8 cellular contexts compared by ENCODE assay signal in genomic region chr11:73335204-73335923, GRCh38. TPM values are rescaled to one million over a fixed set of nuclear protein-coding genes. Genes with fewer than 3 reads are reported as not detected.
A peak's percentile ranks its signal among the peaks of the same experiment; 100 is the strongest.
DNase-seq lines count a peak whose midpoint lies in the region; ATAC-seq and TF ChIP-seq lines count a peak whose summit lies in the region.

No MANE protein-coding gene starts in this region.

- ATAC-seq in T-helper 17 cell (peak; percentile 86), left ventricle myocardium superior (peak; percentile 69), sciatic nerve (peak; percentile 70), GM21717 (IDR thresholded peaks at IDR 0.05; ENCODE audit: unreplicated experiment) (no peak), HG03571 (IDR thresholded peaks at IDR 0.05; ENCODE audit: unreplicated experiment) (no peak)

- H3K27me3 Mint-ChIP-seq in T-helper 17 cell: peaks cover 5% of the 10 kb centered on the region

- H3K36me3 Mint-ChIP-seq in T-helper 17 cell (ENCODE audit: low read depth): no peaks in the 10 kb centered on the region

- no peaks in the 10 kb centered on the region for H3K9me3 ChIP-seq in T-helper 17 cell (ENCODE audit: control insufficient read depth, low read length, poor library complexity, severe bottlenecking)

- no peak overlapping the region for H3K4me3 Mint-ChIP-seq in T-helper 17 cell

- no peak overlapping the region for H3K27ac Mint-ChIP-seq in T-helper 17 cell

- TF ChIP-seq CTCF in GM10266 (IDR thresholded peaks at IDR 0.05; ENCODE audit: control insufficient read depth, insufficient read depth, low read depth, missing control alignments): peak; percentile 96

- no peaks in the 10 kb centered on the region for H3K4me1 Mint-ChIP-seq in T-helper 17 cell

- DNase-seq in GM10266 (ENCODE audit: extremely low spot score) (peak; percentile 85), NCI-H146 treated with DMSO at 0.1 percent for 48 hours (lab: John Stamatoyannopoulos, UW; ENCODE audit: unreplicated experiment) (peak; percentile 27), T-helper 17 cell (peak; percentile 66 to 78 (median 69)), amniotic epithelial cell (ENCODE audit: low read depth) (peak; percentile 68), left ventricle myocardium superior (peak; percentile 89), sciatic nerve (ENCODE audit: low spot score) (peak; percentile 94)

- intact Hi-C loops in left ventricle myocardium superior (cut with micrococcal nuclease): loop anchor here (5.0 kb wide), 1 partner anchor 33 kb away; no protein-coding TSS in a partner anchor
- intact Hi-C loops in sciatic nerve (cut with DNase I): loop anchor here (2.0 kb wide), 1 partner anchor 29 kb away; no protein-coding TSS in a partner anchor

RNA-seq across cellular contexts. Expression of gene ARHGEF17, which starts 27.3 kb away (rescaled TPM):
- total RNA-seq in T-helper 17 cell (under 1 TPM in 1 of 2 donors, not detected in 1; 0.17 TPM), left ventricle myocardium superior (52.0 TPM), sciatic nerve (110 TPM)

RNA-seq across cellular contexts. Expression of gene RELT, which starts 40.8 kb away (rescaled TPM):
- total RNA-seq in T-helper 17 cell (100 to 1,000 TPM; 139 to 169 TPM), left ventricle myocardium superior (1.8 TPM), sciatic nerve (9.4 TPM)

Comparison
In these comparisons a context has a peak if more than half of its experiments do, and no peak if none do; other contexts are left out.
1. DNase-seq: peak in every context shown above with its lines; median percentile 94 in sciatic nerve; 89 in left ventricle myocardium superior; 85 in GM10266; 69 in T-helper 17 cell; 68 in amniotic epithelial cell; 27 in NCI-H146 treated with DMSO at 0.1 percent for 48 hours.
2. ATAC-seq: peak in T-helper 17 cell (single experiment), left ventricle myocardium superior (single experiment) and sciatic nerve (single experiment); none in GM21717 (single experiment) and HG03571 (single experiment).
3. RNA of gene ARHGEF17, which starts 27.3 kb away (total RNA-seq): 110 TPM in sciatic nerve (single experiment) and 52.0 TPM in left ventricle myocardium superior (single experiment); 0.17 TPM in T-helper 17 cell; every median in the first group is over 10 times any median in the second.
4. RNA of gene RELT, which starts 40.8 kb away (total RNA-seq): 139 to 169 TPM in T-helper 17 cell; 9.4 TPM in sciatic nerve (single experiment) and 1.8 TPM in left ventricle myocardium superior (single experiment); every median in the first group is over 10 times any median in the second.